ENCODE assay signal across 15 cellular contexts in the genomic region with DNA sequence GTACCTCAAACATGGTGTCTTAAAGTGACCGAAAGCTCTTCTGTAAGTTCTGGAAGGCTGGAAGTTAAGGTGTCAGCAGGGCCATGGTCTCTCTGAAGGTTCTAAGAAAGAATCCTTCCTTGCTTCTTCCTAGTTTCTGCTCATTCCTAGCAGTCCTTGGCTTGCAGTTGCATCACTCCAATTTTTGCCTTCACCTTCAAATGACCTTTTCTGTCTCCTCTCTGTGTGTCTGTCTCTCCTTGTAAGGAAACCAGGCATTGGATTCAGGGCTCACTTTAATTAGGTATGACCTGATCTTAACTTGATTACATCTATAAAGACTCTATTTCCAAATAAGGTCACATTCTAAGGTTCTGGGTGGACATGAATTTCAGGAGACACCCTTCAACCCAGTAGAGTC. TPM values are rescaled to one million over a fixed set of nuclear protein-coding genes. Genes with fewer than 3 reads are reported as not detected.
DNase-seq lines count a peak whose midpoint lies in the region; ATAC-seq and TF ChIP-seq lines count a peak whose summit lies in the region.
"Had no signal": no experiment of that assay in that cellular context is flagged by ENCODE, and none has a peak within 500 bp of the region (broad histone marks: within the 10 kb centered on the region; RNA-seq: fewer than 3 reads in every experiment).

No MANE protein-coding gene starts in this region.

- POLR2A ChIA-PET in PC-9 (lab: Charles Lee; ENCODE audit: unreplicated experiment), result interaction anchor here (0.6 kb wide), 1 partner anchor 163 kb away, joined by 3 read pairs; no protein-coding TSS in a partner anchor

- H3K4me2 ChIP-seq in PC-9 (no peak overlapping the region), smooth muscle cell (no peak overlapping the region)

- 0 out of 2 replicates have a peak overlapping the region, but pooled peaks have one; percentile 6 for H3K27ac ChIP-seq in PC-9
- peak overlapping the region; percentile 9 for H3K27ac ChIP-seq in smooth muscle cell (ENCODE audit: low read depth)
- H3K27ac ChIP-seq: suprapubic skin had no signal

- H3K36me3 ChIP-seq in PC-9 (ENCODE audit: low read depth) (peaks cover 39% of the 10 kb centered on the region), smooth muscle cell (ENCODE audit: low read depth) (no peaks in the 10 kb centered on the region)

- H3K9me2 ChIP-seq in PC-9 (ENCODE audit: insufficient read depth), result no peaks in the 10 kb centered on the region

- H2AFZ ChIP-seq in PC-9 (no peak overlapping the region), smooth muscle cell (ENCODE audit: low read depth) (no peak overlapping the region)

- H4K20me1 ChIP-seq in PC-9 (ENCODE audit: insufficient read depth), result peaks cover 78% of the 10 kb centered on the region
- peaks cover 59% of the 10 kb centered on the region for H4K20me1 ChIP-seq in smooth muscle cell (ENCODE audit: low read depth)

- H3K4me3 Mint-ChIP-seq in activated naive CD4-positive, alpha-beta T cell treated with anti-CD3 and anti-CD28 coated beads, Interleukin-2, amount 50 U/mL, for 24 hours, result peak overlapping the region; percentile 34
- H3K4me3 Mint-ChIP-seq in effector memory CD8-positive, alpha-beta T cell, result peak overlapping the region in 1 of 2 donors; percentile 39

- BruUV-seq in PC-9 (replicated peaks; lab: Mats Ljungman, UMichigan), result no TSS peak

- no peaks in the 10 kb centered on the region for H3K27me3 ChIP-seq in PC-9 (ENCODE audit: insufficient read depth, low read depth)
- no peaks in the 10 kb centered on the region for H3K27me3 ChIP-seq in smooth muscle cell (ENCODE audit: low read depth)
- H3K27me3 ChIP-seq: heart left ventricle, suprapubic skin had no signal

- H3F3A ChIP-seq in PC-9 (ENCODE audit: insufficient read depth, low read depth), result peaks cover 18% of the 10 kb centered on the region
- H3F3A ChIP-seq in smooth muscle cell (ENCODE audit: low read depth), result peaks cover 5% of the 10 kb centered on the region

- H3K4me3 ChIP-seq in PC-9, result no peak overlapping the region
- H3K4me3 ChIP-seq in smooth muscle cell, result no peak overlapping the region
- H3K4me3 ChIP-seq: heart left ventricle, suprapubic skin had no signal

- H3K9me3 Mint-ChIP-seq in activated naive CD4-positive, alpha-beta T cell treated with anti-CD3 and anti-CD28 coated beads, Interleukin-2, amount 50 U/mL, for 24 hours, result no peaks in the 10 kb centered on the region
- H3K9me3 Mint-ChIP-seq in effector memory CD8-positive, alpha-beta T cell, result no peaks in the 10 kb centered on the region

- no peak for ATAC-seq in effector memory CD8-positive, alpha-beta T cell (replicated peaks)
- ATAC-seq: activated CD4-positive, CD25-positive, alpha-beta regulatory T cell treated with anti-CD3 and anti-CD28 coated beads, Interleukin-2, amount 50 U/mL, for 24 hours; heart left ventricle had no signal

- H3K9me3 ChIP-seq in PC-9 (ENCODE audit: insufficient read depth, low read depth) (no peaks in the 10 kb centered on the region), smooth muscle cell (replicated peaks; ENCODE audit: low read depth) (no peaks in the 10 kb centered on the region)
- H3K9me3 ChIP-seq: heart left ventricle, suprapubic skin had no signal

- CTCF ChIA-PET in PC-9 (lab: Charles Lee), result no interaction called here

- H3K9ac ChIP-seq in smooth muscle cell (ENCODE audit: low read depth), result no peak overlapping the region

- 100% methylated on average over 1 of the region's 1 CpG for WGBS in smooth muscle cell (ENCODE audit: low lambda C conversion rate)

- H3K27me3 Mint-ChIP-seq in activated naive CD4-positive, alpha-beta T cell treated with anti-CD3 and anti-CD28 coated beads, Interleukin-2, amount 50 U/mL, for 24 hours, result no peaks in the 10 kb centered on the region
- no peaks in the 10 kb centered on the region for H3K27me3 Mint-ChIP-seq in effector memory CD8-positive, alpha-beta T cell

- peaks cover 72% of the 10 kb centered on the region for H3K4me1 Mint-ChIP-seq in activated naive CD4-positive, alpha-beta T cell treated with anti-CD3 and anti-CD28 coated beads, Interleukin-2, amount 50 U/mL, for 24 hours
- peaks cover 36 to 53% of the 10 kb centered on the region in 2 donors for H3K4me1 Mint-ChIP-seq in effector memory CD8-positive, alpha-beta T cell (ENCODE audit: low read depth in 2 of 2)

- intact Hi-C loops in PC-9 (cut with micrococcal nuclease; ENCODE audit: unreplicated experiment), result loop anchor here (5.0 kb wide), 1 partner anchor 951 kb away; no protein-coding TSS in a partner anchor

- H3K36me3 Mint-ChIP-seq in activated naive CD4-positive, alpha-beta T cell treated with anti-CD3 and anti-CD28 coated beads, Interleukin-2, amount 50 U/mL, for 24 hours, result no peaks in the 10 kb centered on the region
- peaks cover 32% of the 10 kb centered on the region for H3K36me3 Mint-ChIP-seq in effector memory CD8-positive, alpha-beta T cell (ENCODE audit: insufficient read depth)

- TF ChIP-seq CTCF in PC-9 (conservative IDR thresholded peaks at IDR 0.05) (no peak), smooth muscle cell (IDR thresholded peaks at IDR 0.05; ENCODE audit: borderline replicate concordance, insufficient read depth, poor library complexity, severe bottlenecking) (no peak)

- no peak for DNase-seq in activated naive CD4-positive, alpha-beta T cell treated with Interleukin-2 at 50 U/mL for 16 hours
- DNase-seq in PC-9, result no peak
- no peak for DNase-seq in effector memory CD8-positive, alpha-beta T cell
- no peak for DNase-seq in smooth muscle cell (lab: John Stamatoyannopoulos, UW; ENCODE audit: unreplicated experiment)
- DNase-seq in mesenteric fat pad (ENCODE audit: low spot score), result no peak
- DNase-seq in activated CD4-positive, alpha-beta T cell treated with anti-CD3 and anti-CD28 coated beads, Interleukin-2, amount 50 U/mL, for 48 hours, result no peak
- no peak for DNase-seq in NCI-H345 (lab: John Stamatoyannopoulos, UW)
- DNase-seq: ACHN; activated CD8-positive, alpha-beta memory T cell treated with anti-CD3 and anti-CD28 coated beads, Interleukin-2, amount 50 U/mL, for 48 hours; heart left ventricle; kidney glomerular epithelial cell; T-helper 2 cell had no signal

- peaks cover 90% of the 10 kb centered on the region for H3K79me2 ChIP-seq in PC-9 (ENCODE audit: low read depth)
- peaks cover 76% of the 10 kb centered on the region for H3K79me2 ChIP-seq in smooth muscle cell (ENCODE audit: low read depth)

- peak overlapping the region; percentile 42 for H3K27ac Mint-ChIP-seq in activated naive CD4-positive, alpha-beta T cell treated with anti-CD3 and anti-CD28 coated beads, Interleukin-2, amount 50 U/mL, for 24 hours
- peak overlapping the region; percentile 56 to 59 for H3K27ac Mint-ChIP-seq in effector memory CD8-positive, alpha-beta T cell

- H3K4me1 ChIP-seq in PC-9 (replicated peaks; ENCODE audit: insufficient read depth) (peaks cover 4% of the 10 kb centered on the region; the same call in 1 of the 2 replicates), smooth muscle cell (ENCODE audit: low read depth) (peaks cover 9% of the 10 kb centered on the region)

RNA-seq across cellular contexts. Expression of a gene that starts 8.7 kb away (rescaled TPM):
- total RNA-seq in PC-9 (2021) (31.4 and 33.1 TPM in 2 replicates), smooth muscle cell (75.3 and 78.7 TPM in 2 replicates), mesenteric fat pad (21.9 TPM)
- 28.5 and 35.6 TPM in 2 replicates for polyA plus RNA-seq in smooth muscle cell

RNA-seq across cellular contexts. Expression of a gene that starts 9.0 kb away (rescaled TPM):
- total RNA-seq in PC-9 (2021) (8.8 and 11.9 TPM in 2 replicates), smooth muscle cell (2.2 and 3.5 TPM in 2 replicates), mesenteric fat pad (3.1 TPM)
- polyA plus RNA-seq in smooth muscle cell, result 6.3 and 10.2 TPM in 2 replicates
